In the genomic region with DNA sequence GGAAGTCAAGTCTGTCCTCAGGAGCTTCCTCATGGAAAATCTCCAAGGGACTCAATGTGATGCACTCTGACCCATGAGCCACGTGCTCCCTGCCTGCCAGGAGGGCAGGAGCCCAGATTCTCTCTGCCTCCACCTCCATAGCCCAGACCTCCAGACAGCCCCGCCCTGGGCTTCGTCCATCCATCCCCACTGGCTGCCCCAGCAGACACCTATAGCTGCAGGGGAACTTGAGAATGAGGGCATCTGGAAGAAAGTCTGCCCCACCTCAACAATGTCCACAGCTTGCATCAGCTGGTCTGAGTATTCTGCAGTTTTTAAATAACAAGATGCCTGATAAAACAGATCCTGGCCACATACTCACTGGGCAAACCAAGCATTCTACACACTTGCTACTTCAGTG, we compare ENCODE assay signal across 17 cellular contexts.
DNase-seq lines count a peak whose midpoint lies in the region; ATAC-seq, FAIRE-seq and TF ChIP-seq lines count a peak whose summit lies in the region.
"Had no signal": no experiment of that assay in that cellular context is flagged by ENCODE, and none has a peak within 500 bp of the region (broad histone marks: within the 10 kb centered on the region; RNA-seq: fewer than 3 reads in every experiment).

No MANE protein-coding gene starts in this region.

- H3K4ac ChIP-seq in H1 (replicated peaks; ENCODE audit: insufficient read length, low read depth, low read length), result no peak overlapping the region

- H3K4me3 ChIP-seq in H1 (ENCODE audit: extremely low read depth in 1 of 4, insufficient read depth in 2 of 4, low read depth in 3 of 4, low read length in 4 of 4), result no peak overlapping the region
- H3K4me3 ChIP-seq: BLaER1 had no signal

- H2AFZ ChIP-seq in H1 (ENCODE audit: low read length), result no peak overlapping the region

- H2BK12ac ChIP-seq in H1 (ENCODE audit: low read depth, low read length), result no peak overlapping the region

- CTCF ChIA-PET in H1 (lab: Charles Lee; ENCODE audit: partially characterized antibody), result no interaction called here

- no peak overlapping the region for H3K56ac ChIP-seq in H1 (replicated peaks; ENCODE audit: insufficient read length, low read depth, low read length)

- no peak overlapping the region for H3K14ac ChIP-seq in H1 (ENCODE audit: insufficient read length)

- H3K27me3 ChIP-seq in H1 (replicated peaks in 1 of 4; ENCODE audit: control insufficient read depth in 3 of 4, extremely low read depth in 1 of 4, insufficient read depth in 3 of 4, low read length in 3 of 4), result no peaks in the 10 kb centered on the region
- H3K27me3 ChIP-seq: BLaER1 had no signal

- TF ChIP-seq POLR2A in H1 (IDR thresholded peaks at IDR 0.05; ENCODE audit: control extremely low read depth in 1 of 2, low read depth in 2 of 2, low read length in 2 of 2), result no peak
- TF ChIP-seq POLR2A in GM12892 (IDR thresholded peaks at IDR 0.05; ENCODE audit: low read depth, low read length), result no peak

- no peak overlapping the region for H3K4me3 Mint-ChIP-seq in activated T-cell treated with anti-CD3 and anti-CD28 coated beads, Interleukin-2, amount 50 U/mL, for 72 hours
- H3K4me3 Mint-ChIP-seq in activated T-cell treated with anti-CD3 and anti-CD28 coated beads, Interleukin-2, amount 50 U/mL, for 24 hours, result no peak overlapping the region
- no peak overlapping the region for H3K4me3 Mint-ChIP-seq in osteocyte (ENCODE audit: unreplicated experiment)
- H3K4me3 Mint-ChIP-seq in stimulated activated effector memory CD8-positive, alpha-beta T cell treated with anti-CD3 and anti-CD28 coated beads, Interleukin-12 subunit alpha, Interleukin-12 subunit beta, amount 100 ng/mL, for 72 hours, result no peak overlapping the region
- H3K4me3 Mint-ChIP-seq: CD4-positive, CD25-positive, alpha-beta regulatory T cell; IgD-negative memory B cell had no signal

- no peak overlapping the region for H4K5ac ChIP-seq in H1 (ENCODE audit: insufficient read length, low read depth, low read length)

- H2AK5ac ChIP-seq in H1 (ENCODE audit: low read depth, low read length), result no peak overlapping the region

- H3K27me3 Mint-ChIP-seq in activated T-cell treated with anti-CD3 and anti-CD28 coated beads, Interleukin-2, amount 50 U/mL, for 72 hours (ENCODE audit: low read depth), result peaks cover 10% of the 10 kb centered on the region
- no peaks in the 10 kb centered on the region for H3K27me3 Mint-ChIP-seq in activated T-cell treated with anti-CD3 and anti-CD28 coated beads, Interleukin-2, amount 50 U/mL, for 24 hours
- H3K27me3 Mint-ChIP-seq in osteocyte (ENCODE audit: unreplicated experiment), result no peaks in the 10 kb centered on the region
- H3K27me3 Mint-ChIP-seq: CD4-positive, CD25-positive, alpha-beta regulatory T cell; IgD-negative memory B cell had no signal

- TF ChIP-seq EP300 in H1 (IDR thresholded peaks at IDR 0.05; ENCODE audit: borderline replicate concordance in 1 of 2, low read depth in 2 of 2, low read length in 2 of 2), result no peak

- no peak for ATAC-seq in activated T-cell treated with anti-CD3 and anti-CD28 coated beads, Interleukin-2, amount 50 U/mL, for 72 hours (replicated peaks in 1 of 2)
- ATAC-seq in stimulated activated effector memory CD8-positive, alpha-beta T cell treated with anti-CD3 and anti-CD28 coated beads, Interleukin-12 subunit alpha, Interleukin-12 subunit beta, amount 100 ng/mL, for 72 hours, result no peak
- ATAC-seq: HCT116 had no signal

- H3K27ac Mint-ChIP-seq in activated T-cell treated with anti-CD3 and anti-CD28 coated beads, Interleukin-2, amount 50 U/mL, for 72 hours, result peak overlapping the region; percentile 19
- H3K27ac Mint-ChIP-seq in activated T-cell treated with anti-CD3 and anti-CD28 coated beads, Interleukin-2, amount 50 U/mL, for 24 hours, result no peak overlapping the region
- H3K27ac Mint-ChIP-seq in osteocyte (ENCODE audit: unreplicated experiment), result no peak overlapping the region
- no peak overlapping the region for H3K27ac Mint-ChIP-seq in stimulated activated effector memory CD8-positive, alpha-beta T cell treated with anti-CD3 and anti-CD28 coated beads, Interleukin-12 subunit alpha, Interleukin-12 subunit beta, amount 100 ng/mL, for 72 hours
- H3K27ac Mint-ChIP-seq: CD4-positive, CD25-positive, alpha-beta regulatory T cell; IgD-negative memory B cell had no signal

- H4K91ac ChIP-seq in H1 (replicated peaks; ENCODE audit: insufficient read length, low read length), result no peak overlapping the region

- 89% methylated on average over 3 of the region's 3 CpGs; no CpG with 5 or more reads in 1 of the 2 experiments for WGBS in H1 (ENCODE audit: extremely low coverage in 1 of 2, insufficient coverage in 1 of 2, insufficient read length in 1 of 2, insufficient replicate concordance in 2 of 2, low coverage in 1 of 2, low lambda C conversion rate in 2 of 2, missing lambda C conversion rate in 1 of 2), 2 experiments

- peak overlapping the region in 1 of 2 experiments; percentile 52; a peak in 1 of 4 replicates for H3K4me2 ChIP-seq in H1 (ENCODE audit: insufficient read depth in 1 of 2, low read depth in 2 of 2, low read length in 2 of 2)
- H3K4me2 ChIP-seq: BLaER1 had no signal

- H3K4me1 Mint-ChIP-seq in activated T-cell treated with anti-CD3 and anti-CD28 coated beads, Interleukin-2, amount 50 U/mL, for 72 hours (ENCODE audit: low read depth), result no peaks in the 10 kb centered on the region
- no peaks in the 10 kb centered on the region for H3K4me1 Mint-ChIP-seq in activated T-cell treated with anti-CD3 and anti-CD28 coated beads, Interleukin-2, amount 50 U/mL, for 24 hours (ENCODE audit: low read depth)
- H3K4me1 Mint-ChIP-seq in osteocyte (ENCODE audit: unreplicated experiment), result no peaks in the 10 kb centered on the region
- H3K4me1 Mint-ChIP-seq in stimulated activated effector memory CD8-positive, alpha-beta T cell treated with anti-CD3 and anti-CD28 coated beads, Interleukin-12 subunit alpha, Interleukin-12 subunit beta, amount 100 ng/mL, for 72 hours, result no peaks in the 10 kb centered on the region
- H3K4me1 Mint-ChIP-seq: CD4-positive, CD25-positive, alpha-beta regulatory T cell had no signal

- intact Hi-C loops in head of caudate nucleus (cut with DNase I), result no loop called here

- H4K8ac ChIP-seq in H1 (ENCODE audit: extremely low read depth, insufficient read depth, low read length), result no peak overlapping the region

- H3K23me2 ChIP-seq in H1 (ENCODE audit: low read depth, low read length), result no peaks in the 10 kb centered on the region

- H3K23ac ChIP-seq in H1 (ENCODE audit: insufficient read length), result no peak overlapping the region

- no peak overlapping the region for H2BK120ac ChIP-seq in H1 (replicated peaks; ENCODE audit: low read depth, low read length)

- peaks cover 0 to 5% (median under 1%) of the 10 kb centered on the region in 4 experiments; a peak in 1 of 7 replicates for H3K4me1 ChIP-seq in H1 (replicated peaks in 1 of 4; ENCODE audit: control insufficient read depth in 3 of 4, insufficient read depth in 4 of 4, low read length in 3 of 4)
- H3K4me1 ChIP-seq: BLaER1 had no signal

- H3K18ac ChIP-seq in H1 (ENCODE audit: extremely low read depth, low read length), result no peak overlapping the region

- H4K20me1 ChIP-seq in H1 (replicated peaks in 1 of 2; ENCODE audit: control insufficient read depth in 1 of 2, insufficient read depth in 2 of 2, low read length in 2 of 2), result no peaks in the 10 kb centered on the region
- H4K20me1 ChIP-seq: BLaER1 had no signal

- no peak for TF ChIP-seq CTCF in H1 (IDR thresholded peaks at IDR 0.05; ENCODE audit: control extremely low read depth in 1 of 3, insufficient read depth in 1 of 3, low read depth in 1 of 3, low read length in 3 of 3)
- no peak for TF ChIP-seq CTCF in osteocyte (IDR thresholded peaks at IDR 0.05)

- no peaks in the 10 kb centered on the region for H3K79me1 ChIP-seq in H1 (ENCODE audit: low read depth, low read length)

- TF ChIP-seq RAD21 in H1 (IDR thresholded peaks at IDR 0.05 in 1 of 2, conservative IDR thresholded peaks at IDR 0.05 in 1 of 2; ENCODE audit: low read depth in 2 of 2, low read length in 2 of 2), result no peak

- 0 out of 2 replicates have a peak overlapping the region, but pooled peaks have one; percentile 27 for H2BK20ac ChIP-seq in H1 (ENCODE audit: low read length)

- FAIRE-seq in H1 (lab: Jason Lieb, UNC) (no peak), GM12892 (lab: Jason Lieb, UNC) (no peak)
- FAIRE-seq: GM12891 had no signal

- H3K9me3 ChIP-seq in H1 (ENCODE audit: insufficient read depth in 2 of 2, low read depth in 1 of 2, low read length in 1 of 2), result peaks cover 0 to 2% of the 10 kb centered on the region in 2 experiments; a peak in 1 of 4 replicates

- H2BK5ac ChIP-seq in H1 (ENCODE audit: low read depth, low read length), result no peak overlapping the region

- H2BK15ac ChIP-seq in H1 (ENCODE audit: low read length), result no peak overlapping the region

- POLR2A ChIA-PET in H1 (lab: Charles Lee; ENCODE audit: partially characterized antibody), result no interaction called here

- no peaks in the 10 kb centered on the region for H3K36me3 ChIP-seq in H1 (ENCODE audit: control insufficient read depth in 2 of 4, insufficient read depth in 4 of 4, low read length in 3 of 4)
- H3K36me3 ChIP-seq: BLaER1 had no signal

- peaks cover 0 to 3% of the 10 kb centered on the region in 2 donors for H3K36me3 Mint-ChIP-seq in activated T-cell treated with anti-CD3 and anti-CD28 coated beads, Interleukin-2, amount 50 U/mL, for 72 hours (ENCODE audit: insufficient read depth in 2 of 2)
- H3K36me3 Mint-ChIP-seq in activated T-cell treated with anti-CD3 and anti-CD28 coated beads, Interleukin-2, amount 50 U/mL, for 24 hours (ENCODE audit: low read depth), result no peaks in the 10 kb centered on the region
- H3K36me3 Mint-ChIP-seq in osteocyte (ENCODE audit: unreplicated experiment), result no peaks in the 10 kb centered on the region
- H3K36me3 Mint-ChIP-seq in stimulated activated effector memory CD8-positive, alpha-beta T cell treated with anti-CD3 and anti-CD28 coated beads, Interleukin-12 subunit alpha, Interleukin-12 subunit beta, amount 100 ng/mL, for 72 hours, result no peaks in the 10 kb centered on the region
- H3K36me3 Mint-ChIP-seq: CD4-positive, CD25-positive, alpha-beta regulatory T cell had no signal

- H3K27ac ChIP-seq in H1 (ENCODE audit: low read depth, low read length), result no peak overlapping the region
- H3K27ac ChIP-seq: 22Rv1, BLaER1 had no signal

- H3K9ac ChIP-seq in H1 (replicated peaks in 1 of 4; ENCODE audit: extremely low read depth in 1 of 4, low read depth in 3 of 4, low read length in 3 of 4), result no peak overlapping the region
- H3K9ac ChIP-seq: BLaER1 had no signal

- no peak for DNase-seq in activated T-cell treated with anti-CD3 and anti-CD28 coated beads, Interleukin-2, amount 50 U/mL, for 72 hours
- DNase-seq in activated T-cell treated with anti-CD3 and anti-CD28 coated beads, Interleukin-2, amount 50 U/mL, for 24 hours, result no peak
- no peak for DNase-seq in H1 (ENCODE audit: low read depth in 1 of 2, low spot score in 2 of 2)
- peak; percentile 80 for DNase-seq in osteocyte (ENCODE audit: extremely low spot score, unreplicated experiment)
- no peak for DNase-seq in head of caudate nucleus
- no peak for DNase-seq in GM12892 (ENCODE audit: insufficient read length)
- no peak for DNase-seq in stimulated activated effector memory CD8-positive, alpha-beta T cell treated with anti-CD3 and anti-CD28 coated beads, Interleukin-12 subunit alpha, Interleukin-12 subunit beta, amount 100 ng/mL, for 72 hours (ENCODE audit: low spot score in 2 of 2)
- no peak for DNase-seq in GF-D8 (lab: John Stamatoyannopoulos, UW)
- DNase-seq: AML-193; CD4-positive, CD25-positive, alpha-beta regulatory T cell; DMS53; KG1 had no signal

- no peaks in the 10 kb centered on the region for H3K79me2 ChIP-seq in H1 (ENCODE audit: control insufficient read depth in 1 of 2, insufficient read depth in 2 of 2, low read length in 2 of 2)

- H3K9me3 Mint-ChIP-seq in activated T-cell treated with anti-CD3 and anti-CD28 coated beads, Interleukin-2, amount 50 U/mL, for 72 hours, result peaks cover 0 to 2% of the 10 kb centered on the region in 2 donors
- no peaks in the 10 kb centered on the region for H3K9me3 Mint-ChIP-seq in activated T-cell treated with anti-CD3 and anti-CD28 coated beads, Interleukin-2, amount 50 U/mL, for 24 hours
- peaks cover 11% of the 10 kb centered on the region for H3K9me3 Mint-ChIP-seq in osteocyte (ENCODE audit: unreplicated experiment)
- H3K9me3 Mint-ChIP-seq in stimulated activated effector memory CD8-positive, alpha-beta T cell treated with anti-CD3 and anti-CD28 coated beads, Interleukin-12 subunit alpha, Interleukin-12 subunit beta, amount 100 ng/mL, for 72 hours, result no peaks in the 10 kb centered on the region
- H3K9me3 Mint-ChIP-seq: IgD-negative memory B cell had no signal
